ENCODE assay signal across 8 cellular contexts in the genomic region with DNA sequence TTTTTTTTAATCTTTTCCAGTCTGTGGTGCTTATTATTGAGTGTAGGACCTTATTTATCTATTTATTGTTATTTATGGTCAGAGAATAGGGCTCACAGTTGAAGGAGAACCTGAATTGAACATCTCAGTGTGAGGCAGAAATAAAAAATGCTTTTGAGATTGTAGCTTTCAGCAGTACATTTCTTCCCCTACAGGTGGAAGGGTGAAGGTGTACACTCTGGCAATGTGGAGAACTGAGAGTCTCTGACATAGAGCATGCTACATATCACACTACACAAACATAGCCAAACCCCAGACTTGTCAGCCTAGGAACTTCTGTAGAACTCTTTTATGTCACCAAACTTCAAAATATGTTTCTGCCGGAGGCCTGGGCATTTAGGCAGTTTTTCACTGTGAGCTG.
DNase-seq lines count a peak whose midpoint lies in the region; ATAC-seq, FAIRE-seq and TF ChIP-seq lines count a peak whose summit lies in the region.

No MANE protein-coding gene starts in this region.

- no peak overlapping the region for H2BK120ac ChIP-seq in H1 (replicated peaks; ENCODE audit: low read depth, low read length)

- no peaks in the 10 kb centered on the region for H3K27me3 Mint-ChIP-seq in Calu3 (ENCODE audit: unreplicated experiment)
- H3K27me3 Mint-ChIP-seq in activated T-helper 17 cell treated with anti-CD3 and anti-CD28 coated beads, Interleukin-2, amount 50 U/mL, for 72 hours = no peaks in the 10 kb centered on the region

- no peak overlapping the region for H3K4me3 Mint-ChIP-seq in Calu3 (ENCODE audit: low read depth, unreplicated experiment)
- no peak overlapping the region for H3K4me3 Mint-ChIP-seq in activated T-helper 17 cell treated with anti-CD3 and anti-CD28 coated beads, Interleukin-2, amount 50 U/mL, for 72 hours

- H3K27ac Mint-ChIP-seq in Calu3 (ENCODE audit: unreplicated experiment) = no peak overlapping the region
- no peak overlapping the region for H3K27ac Mint-ChIP-seq in activated T-helper 17 cell treated with anti-CD3 and anti-CD28 coated beads, Interleukin-2, amount 50 U/mL, for 72 hours

- no peaks in the 10 kb centered on the region for H3K9me3 ChIP-seq in H1 (ENCODE audit: insufficient read depth in 2 of 2, low read depth in 1 of 2, low read length in 1 of 2)
- no peaks in the 10 kb centered on the region for H3K9me3 ChIP-seq in testis

- H3K9ac ChIP-seq in H1 (replicated peaks in 1 of 4; ENCODE audit: extremely low read depth in 1 of 4, low read depth in 3 of 4, low read length in 3 of 4) = no peak overlapping the region

- 71% methylated on average over 1 of the region's 1 CpG; no CpG with 5 or more reads in 1 of the 2 experiments for WGBS in H1 (ENCODE audit: extremely low coverage in 1 of 2, insufficient coverage in 1 of 2, insufficient read length in 1 of 2, insufficient replicate concordance in 2 of 2, low coverage in 1 of 2, low lambda C conversion rate in 2 of 2, missing lambda C conversion rate in 1 of 2), 2 experiments
- 86 to 95% methylated on average over 1 of the region's 1 CpG for WGBS in testis, 2 donors

- BruUV-seq in Calu3 (replicated peaks; lab: Mats Ljungman, UMichigan) = no TSS peak

- H3K4me2 ChIP-seq in H1 (ENCODE audit: insufficient read depth in 1 of 2, low read depth in 2 of 2, low read length in 2 of 2) = no peak overlapping the region

- H3K36me3 Mint-ChIP-seq in Calu3 (ENCODE audit: insufficient read depth, unreplicated experiment) = no peaks in the 10 kb centered on the region
- peaks cover 52% of the 10 kb centered on the region for H3K36me3 Mint-ChIP-seq in activated T-helper 17 cell treated with anti-CD3 and anti-CD28 coated beads, Interleukin-2, amount 50 U/mL, for 72 hours (ENCODE audit: low read depth)

- no peak for FAIRE-seq in H1 (lab: Jason Lieb, UNC)

- DNase-seq in Calu3 (peak; percentile 3), H1 (ENCODE audit: low read depth in 1 of 2, low spot score in 2 of 2) (no peak), testis (no peak), NCI-H1417 treated with DMSO at 0.1 percent for 48 hours (lab: John Stamatoyannopoulos, UW) (no peak)

- no peak overlapping the region for H4K5ac ChIP-seq in H1 (ENCODE audit: insufficient read length, low read depth, low read length)

- H3K79me2 ChIP-seq in H1 (ENCODE audit: control insufficient read depth in 1 of 2, insufficient read depth in 2 of 2, low read length in 2 of 2) = no peaks in the 10 kb centered on the region

- H2BK15ac ChIP-seq in H1 (ENCODE audit: low read length) = no peak overlapping the region

- no peak for TF ChIP-seq CTCF in Calu3 (IDR thresholded peaks at IDR 0.05; ENCODE audit: unreplicated experiment)
- TF ChIP-seq CTCF in H1 (IDR thresholded peaks at IDR 0.05; ENCODE audit: control extremely low read depth in 1 of 3, insufficient read depth in 1 of 3, low read depth in 1 of 3, low read length in 3 of 3) = peak in 1 of 3 experiments; percentile 39; a peak in 1 of 4 replicates
- TF ChIP-seq CTCF in testis (IDR thresholded peaks at IDR 0.05) = peak in 1 of 3 experiments; percentile 6

- H3K23ac ChIP-seq in H1 (ENCODE audit: insufficient read length) = no peak overlapping the region

- no peak overlapping the region for H2BK20ac ChIP-seq in H1 (ENCODE audit: low read length)

- no peaks in the 10 kb centered on the region for H4K20me1 ChIP-seq in H1 (replicated peaks in 1 of 2; ENCODE audit: control insufficient read depth in 1 of 2, insufficient read depth in 2 of 2, low read length in 2 of 2)

- H3K27me3 ChIP-seq in H1 (replicated peaks in 1 of 4; ENCODE audit: control insufficient read depth in 3 of 4, extremely low read depth in 1 of 4, insufficient read depth in 3 of 4, low read length in 3 of 4) = no peaks in the 10 kb centered on the region
- H3K27me3 ChIP-seq in testis = no peaks in the 10 kb centered on the region

- no peak overlapping the region for H3K56ac ChIP-seq in H1 (replicated peaks; ENCODE audit: insufficient read length, low read depth, low read length)

- CTCF ChIA-PET in Calu3 (lab: Charles Lee) = no interaction called here
- CTCF ChIA-PET in H1 (lab: Charles Lee; ENCODE audit: partially characterized antibody) = interaction anchor here (0.7 to 2.8 kb wide), 15 partner anchors 8 to 393 kb away, joined by 3 to 14 read pairs (median 4); no protein-coding TSS in a partner anchor

- no peak for TF ChIP-seq EP300 in H1 (IDR thresholded peaks at IDR 0.05; ENCODE audit: borderline replicate concordance in 1 of 2, low read depth in 2 of 2, low read length in 2 of 2)

- no peak overlapping the region for H3K4ac ChIP-seq in H1 (replicated peaks; ENCODE audit: insufficient read length, low read depth, low read length)

- H3K36me3 ChIP-seq in H1 (ENCODE audit: control insufficient read depth in 2 of 4, insufficient read depth in 4 of 4, low read length in 3 of 4) (no peaks in the 10 kb centered on the region), testis (ENCODE audit: low read depth, missing control alignments) (no peaks in the 10 kb centered on the region)

- no peak overlapping the region for H4K91ac ChIP-seq in H1 (replicated peaks; ENCODE audit: insufficient read length, low read length)

- TF ChIP-seq RAD21 in H1 (IDR thresholded peaks at IDR 0.05 in 1 of 2, conservative IDR thresholded peaks at IDR 0.05 in 1 of 2; ENCODE audit: low read depth in 2 of 2, low read length in 2 of 2) = peak; percentile 35 to 39

- no peaks in the 10 kb centered on the region for H3K9me3 Mint-ChIP-seq in Calu3 (ENCODE audit: low read depth, unreplicated experiment)
- no peaks in the 10 kb centered on the region for H3K9me3 Mint-ChIP-seq in activated T-helper 17 cell treated with anti-CD3 and anti-CD28 coated beads, Interleukin-2, amount 50 U/mL, for 72 hours

- POLR2A ChIA-PET in H1 (lab: Charles Lee; ENCODE audit: partially characterized antibody) = no interaction called here

- H3K4me1 ChIP-seq in H1 (replicated peaks in 1 of 4; ENCODE audit: control insufficient read depth in 3 of 4, insufficient read depth in 4 of 4, low read length in 3 of 4) (peaks cover 0 to 2% (median 0%) of the 10 kb centered on the region in 4 experiments; a peak in 1 of 7 replicates), testis (no peaks in the 10 kb centered on the region)

- no peak overlapping the region for H2AK5ac ChIP-seq in H1 (ENCODE audit: low read depth, low read length)

- no peaks in the 10 kb centered on the region for H3K23me2 ChIP-seq in H1 (ENCODE audit: low read depth, low read length)

- H3K14ac ChIP-seq in H1 (ENCODE audit: insufficient read length) = no peak overlapping the region

- H3K27ac ChIP-seq in H1 (ENCODE audit: low read depth, low read length) = no peak overlapping the region
- H3K27ac ChIP-seq in testis = no peak overlapping the region

- H2BK12ac ChIP-seq in H1 (ENCODE audit: low read depth, low read length) = no peak overlapping the region

- no peak overlapping the region for H2BK5ac ChIP-seq in H1 (ENCODE audit: low read depth, low read length)

- no peak for TF ChIP-seq POLR2A in H1 (IDR thresholded peaks at IDR 0.05; ENCODE audit: control extremely low read depth in 1 of 2, low read depth in 2 of 2, low read length in 2 of 2)
- no peak for TF ChIP-seq POLR2A in testis (IDR thresholded peaks at IDR 0.05)

- no peaks in the 10 kb centered on the region for H3K4me1 Mint-ChIP-seq in Calu3 (ENCODE audit: low read depth, unreplicated experiment)
- peaks cover 22% of the 10 kb centered on the region for H3K4me1 Mint-ChIP-seq in activated T-helper 17 cell treated with anti-CD3 and anti-CD28 coated beads, Interleukin-2, amount 50 U/mL, for 72 hours

- ATAC-seq in GM19395 (IDR thresholded peaks at IDR 0.05; ENCODE audit: unreplicated experiment) = peak; percentile 83
- peak; percentile 91 for ATAC-seq in HG03520 (IDR thresholded peaks at IDR 0.05; ENCODE audit: unreplicated experiment)
- ATAC-seq in activated T-helper 17 cell treated with anti-CD3 and anti-CD28 coated beads, Interleukin-2, amount 50 U/mL, for 72 hours (replicated peaks) = no peak
- ATAC-seq in GM18873 (IDR thresholded peaks at IDR 0.05; ENCODE audit: low FRiP score, unreplicated experiment) = no peak

- H3K4me3 ChIP-seq in H1 (ENCODE audit: extremely low read depth in 1 of 4, insufficient read depth in 2 of 4, low read depth in 3 of 4, low read length in 4 of 4) = no peak overlapping the region
- H3K4me3 ChIP-seq in testis = no peak overlapping the region

- H3K79me1 ChIP-seq in H1 (ENCODE audit: low read depth, low read length) = no peaks in the 10 kb centered on the region

- no peak overlapping the region for H2AFZ ChIP-seq in H1 (ENCODE audit: low read length)

- intact Hi-C loops in Calu3 (cut with micrococcal nuclease; ENCODE audit: unreplicated experiment) (loop anchor here (10.0 kb wide), 1 partner anchor 276 kb away; no protein-coding TSS in a partner anchor), testis (cut with DNase I; ENCODE audit: low total_unique reads) (no loop called here)

- H3K18ac ChIP-seq in H1 (ENCODE audit: extremely low read depth, low read length) = no peak overlapping the region

- H4K8ac ChIP-seq in H1 (ENCODE audit: extremely low read depth, insufficient read depth, low read length) = no peak overlapping the region

TF ChIP-seq in H1, 55 proteins besides CTCF, POLR2A, EP300 and RAD21:
- TF ChIP-seq SUZ12 (IDR thresholded peaks at IDR 0.05; ENCODE audit: low read length) (no peak), EGR1 (IDR thresholded peaks at IDR 0.05; ENCODE audit: borderline replicate concordance, low read depth, low read length) (no peak), CREB1 (IDR thresholded peaks at IDR 0.05) (no peak)

Comparison
In these comparisons a context has a peak if more than half of its experiments do, and no peak if none do; other contexts are left out.
1. ATAC-seq: peak in GM19395 (single experiment) and HG03520 (single experiment); none in activated T-helper 17 cell treated with anti-CD3 and anti-CD28 coated beads, Interleukin-2, amount 50 U/mL, for 72 hours (single experiment) and GM18873 (single experiment).